In the genomic region with DNA sequence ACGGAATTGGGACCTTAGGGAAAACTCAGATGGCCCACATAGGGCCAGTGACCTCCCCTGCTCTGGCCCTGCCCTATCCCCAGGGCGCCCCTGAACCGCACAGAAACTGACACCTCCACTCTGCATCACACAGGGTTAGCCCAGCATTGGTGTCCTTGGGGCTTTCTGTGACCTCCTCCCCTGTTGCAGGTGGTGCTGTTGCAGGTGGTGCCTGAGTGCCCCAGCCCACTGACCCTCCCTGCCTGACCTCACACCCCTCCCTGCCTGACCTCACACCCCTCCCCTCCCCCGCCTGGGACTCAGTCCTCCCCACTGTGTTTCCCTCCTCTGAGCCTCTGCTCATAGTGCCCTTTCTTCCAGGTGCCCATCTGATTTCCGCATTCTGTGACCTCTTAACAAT, we compare ENCODE assay signal across 18 cellular contexts.
DNase-seq lines count a peak whose midpoint lies in the region; ATAC-seq and TF ChIP-seq lines count a peak whose summit lies in the region.
"Had no signal": no experiment of that assay in that cellular context is flagged by ENCODE, and none has a peak within 500 bp of the region (broad histone marks: within the 10 kb centered on the region; RNA-seq: fewer than 3 reads in every experiment).

No MANE protein-coding gene starts in this region.

- peak; percentile 18 for TF ChIP-seq POLR2A in GM18951 (IDR thresholded peaks at IDR 0.05; ENCODE audit: extremely low read depth, insufficient read depth, insufficient read length)

- no peak for ATAC-seq in stimulated activated memory B cell treated with anti-CD40 and anti-IgM and Interleukin-4, amounts not matched to agents 10 μg/mL and 1 μg/mL and 100 μg/mL, for 72 hours
- ATAC-seq: PC-3 had no signal

- in situ Hi-C loops in GM18951 (cut with MboI; ENCODE audit: low sequenced_read_pairs, unreplicated experiment): no loop called here

- H3K4me1 Mint-ChIP-seq in stimulated activated memory B cell treated with anti-CD40 and anti-IgM and Interleukin-4, amounts not matched to agents 10 μg/mL and 1 μg/mL and 100 μg/mL, for 72 hours: peaks cover 79% of the 10 kb centered on the region
- H3K4me1 Mint-ChIP-seq: CD4-positive, CD25-positive, alpha-beta regulatory T cell had no signal

- peak overlapping the region; percentile 41 for H3K4me3 Mint-ChIP-seq in stimulated activated memory B cell treated with anti-CD40 and anti-IgM and Interleukin-4, amounts not matched to agents 10 μg/mL and 1 μg/mL and 100 μg/mL, for 72 hours
- H3K4me3 Mint-ChIP-seq: CD4-positive, CD25-positive, alpha-beta regulatory T cell had no signal

- no peaks in the 10 kb centered on the region for H3K27me3 Mint-ChIP-seq in stimulated activated memory B cell treated with anti-CD40 and anti-IgM and Interleukin-4, amounts not matched to agents 10 μg/mL and 1 μg/mL and 100 μg/mL, for 72 hours

- H3K36me3 Mint-ChIP-seq in stimulated activated memory B cell treated with anti-CD40 and anti-IgM and Interleukin-4, amounts not matched to agents 10 μg/mL and 1 μg/mL and 100 μg/mL, for 72 hours: peaks cover 94% of the 10 kb centered on the region

- peak; percentile 5 for DNase-seq in activated CD4-positive, CD25-positive, alpha-beta regulatory T cell treated with anti-CD3 and anti-CD28 coated beads, Interleukin-2, amount 50 U/mL, for 72 hours
- no peak for DNase-seq in activated CD4-positive, CD25-positive, alpha-beta regulatory T cell (lab: John Stamatoyannopoulos, UW)
- peak; percentile 34 for DNase-seq in ecto neural progenitor cell (ENCODE audit: low spot score)
- DNase-seq in NCI-H2227 (lab: John Stamatoyannopoulos, UW; ENCODE audit: unreplicated experiment): no peak
- DNase-seq in midbrain (lab: John Stamatoyannopoulos, UW): no peak
- DNase-seq in SIG-M5 (lab: John Stamatoyannopoulos, UW): no peak
- DNase-seq: CD4-positive, CD25-positive, alpha-beta regulatory T cell; COR-L47; DMS 273 treated with DMSO at 0.1 percent for 48 hours; DND-41; NCI-H1092 treated with DMSO at 0.1 percent for 48 hours; NCI-H2081 treated with DMSO at 0.1 percent for 48 hours; NCI-H510A; NCI-H82; PC-3; RPMI8226 had no signal

- peak overlapping the region; percentile 0 for H3K27ac Mint-ChIP-seq in stimulated activated memory B cell treated with anti-CD40 and anti-IgM and Interleukin-4, amounts not matched to agents 10 μg/mL and 1 μg/mL and 100 μg/mL, for 72 hours
- H3K27ac Mint-ChIP-seq: CD4-positive, CD25-positive, alpha-beta regulatory T cell had no signal

- peaks cover 7% of the 10 kb centered on the region for H3K9me3 Mint-ChIP-seq in stimulated activated memory B cell treated with anti-CD40 and anti-IgM and Interleukin-4, amounts not matched to agents 10 μg/mL and 1 μg/mL and 100 μg/mL, for 72 hours

Comparison
In these comparisons a context has a peak if more than half of its experiments do, and no peak if none do; other contexts are left out.
1. DNase-seq: peak in activated CD4-positive, CD25-positive, alpha-beta regulatory T cell treated with anti-CD3 and anti-CD28 coated beads, Interleukin-2, amount 50 U/mL, for 72 hours (single experiment) and ecto neural progenitor cell (single experiment); none in activated CD4-positive, CD25-positive, alpha-beta regulatory T cell (0 of 4), NCI-H2227 (single experiment), midbrain (single experiment) and SIG-M5 (single experiment).